Comparison of ENCODE assay signal across 40 cellular contexts in genomic region chr2:6512584-6512983, GRCh38.
"Had no signal": no experiment of that assay in that cellular context is flagged by ENCODE, and none has a peak within 500 bp of the region (broad histone marks: within the 10 kb centered on the region; RNA-seq: fewer than 3 reads in every experiment).

No MANE protein-coding gene starts in this region.

- DNase-seq: activated effector memory CD4-positive, alpha-beta T cell treated with anti-CD3 and anti-CD28 coated beads, Interleukin-2, amount 50 U/mL, for 16 hours; activated effector memory CD4-positive, alpha-beta T cell treated with Interleukin-2 at 50 U/mL for 16 hours; activated gamma-delta T cell; activated gamma-delta T cell treated with Interleukin-2 at 50 U/mL for 16 hours; activated naive CD4-positive, alpha-beta T cell; activated naive CD4-positive, alpha-beta T cell treated with anti-CD3 and anti-CD28 coated beads for 36 hours; activated naive CD4-positive, alpha-beta T cell treated with anti-CD3 and anti-CD28 coated beads, Interleukin-2, amount 10 ng/mL, durations not matched to agents 7 days and 5 days; activated naive CD4-positive, alpha-beta T cell treated with anti-CD3 and anti-CD28 coated beads, Interleukin-2, amount 50 U/mL, for 16 hours; activated naive CD4-positive, alpha-beta T cell treated with Interleukin-2 at 50 U/mL for 16 hours; activated naive CD8-positive, alpha-beta T cell treated with anti-CD3 and anti-CD28 coated beads for 36 hours; activated naive CD8-positive, alpha-beta T cell treated with anti-CD3 and anti-CD28 coated beads, Interleukin-2, amount 10 ng/mL, durations not matched to agents 7 days and 5 days; activated naive CD8-positive, alpha-beta T cell treated with anti-CD3 and anti-CD28 coated beads, Interleukin-2, amount 50 U/mL, for 24 hours; activated T-cell treated with anti-CD3 and anti-CD28 coated beads, Interleukin-2, amount 50 U/mL, for 1 hour; activated T-cell treated with anti-CD3 and anti-CD28 coated beads, Interleukin-2, amount 50 U/mL, for 24 hours; activated T-cell treated with anti-CD3 and anti-CD28 coated beads, Interleukin-2, amount 50 U/mL, for 4 hours; activated T-cell treated with anti-CD3 and anti-CD28 coated beads, Interleukin-2, amount 50 U/mL, for 48 hours; activated T-cell treated with anti-CD3 and anti-CD28 coated beads, Interleukin-2, amount 50 U/mL, for 72 hours; adrenal gland; amniotic stem cell; amygdala; anterior cingulate cortex; aorta; body of pancreas; brain microvascular endothelial cell; caudate nucleus; central memory CD4-positive, alpha-beta T cell; cerebellar nuclear complex had no signal

- ATAC-seq: activated naive CD4-positive, alpha-beta T cell treated with anti-CD3 and anti-CD28 coated beads, Interleukin-2, amount 50 U/mL, for 72 hours; activated naive CD8-positive, alpha-beta T cell treated with anti-CD3 and anti-CD28 coated beads, Interleukin-2, amount 50 U/mL, for 24 hours; activated T-cell treated with anti-CD3 and anti-CD28 coated beads, Interleukin-2, amount 50 U/mL, for 4 hours; activated T-cell treated with anti-CD3 and anti-CD28 coated beads, Interleukin-2, amount 50 U/mL, for 72 hours; activated T-helper 17 cell treated with anti-CD3 and anti-CD28 coated beads, Interleukin-2, amount 50 U/mL, for 72 hours; body of pancreas had no signal

- H3K4me1 ChIP-seq: adrenal gland, ascending aorta, body of pancreas, breast epithelium had no signal

- H3K36me3 ChIP-seq: adrenal gland, ascending aorta, brain microvascular endothelial cell, breast epithelium, cardiac muscle cell had no signal

- H3K27ac ChIP-seq: adrenal gland, ascending aorta, body of pancreas, brain microvascular endothelial cell, breast epithelium, cardiac muscle cell had no signal

- H3K4me3 Mint-ChIP-seq: activated naive CD4-positive, alpha-beta T cell treated with anti-CD3 and anti-CD28 coated beads for 36 hours; activated naive CD4-positive, alpha-beta T cell treated with anti-CD3 and anti-CD28 coated beads, Interleukin-2, amount 10 ng/mL, durations not matched to agents 7 days and 5 days; activated naive CD4-positive, alpha-beta T cell treated with anti-CD3 and anti-CD28 coated beads, Interleukin-2, amount 50 U/mL, for 24 hours; activated naive CD8-positive, alpha-beta T cell; activated naive CD8-positive, alpha-beta T cell treated with anti-CD3 and anti-CD28 coated beads for 36 hours; activated naive CD8-positive, alpha-beta T cell treated with anti-CD3 and anti-CD28 coated beads, Interleukin-2, amount 10 ng/mL, durations not matched to agents 7 days and 5 days; activated naive CD8-positive, alpha-beta T cell treated with anti-CD3 and anti-CD28 coated beads, Interleukin-2, amount 50 U/mL, for 24 hours; activated T-cell treated with anti-CD3 and anti-CD28 coated beads, Interleukin-2, amount 50 U/mL, for 24 hours; activated T-cell treated with anti-CD3 and anti-CD28 coated beads, Interleukin-2, amount 50 U/mL, for 4 hours; activated T-cell treated with anti-CD3 and anti-CD28 coated beads, Interleukin-2, amount 50 U/mL, for 72 hours; activated T-helper 1 cell treated with anti-CD3 and anti-CD28 coated beads, Interleukin-12 subunit alpha, Interleukin-12 subunit beta, Interleukin-2, Interleukin-4 antibody, amounts not matched to agents 30 ng/mL and 10 ng/mL and 1 ng/mL, durations not matched to agents 14 hours and 24 hours and 36 hours; activated T-helper 17 cell treated with anti-CD3 and anti-CD28 coated beads, Interleukin-2, amount 50 U/mL, for 72 hours; brain; central memory CD8-positive, alpha-beta T cell had no signal

- H3K36me3 Mint-ChIP-seq: activated naive CD4-positive, alpha-beta T cell treated with anti-CD3 and anti-CD28 coated beads, Interleukin-2, amount 10 ng/mL, durations not matched to agents 7 days and 5 days; activated naive CD4-positive, alpha-beta T cell treated with anti-CD3 and anti-CD28 coated beads, Interleukin-2, amount 50 U/mL, for 24 hours; activated naive CD4-positive, alpha-beta T cell treated with anti-CD3 and anti-CD28 coated beads, Interleukin-2, amount 50 U/mL, for 72 hours; activated naive CD8-positive, alpha-beta T cell; activated naive CD8-positive, alpha-beta T cell treated with anti-CD3 and anti-CD28 coated beads for 36 hours; activated naive CD8-positive, alpha-beta T cell treated with anti-CD3 and anti-CD28 coated beads, Interleukin-2, amount 10 ng/mL, durations not matched to agents 7 days and 5 days; brain had no signal

- H3K4me3 ChIP-seq: adrenal gland, ascending aorta, body of pancreas, breast epithelium, cardiac muscle cell had no signal

- H3K9me3 ChIP-seq: adrenal gland, ascending aorta, body of pancreas, breast epithelium had no signal

- H3K9me3 Mint-ChIP-seq: activated naive CD4-positive, alpha-beta T cell treated with anti-CD3 and anti-CD28 coated beads, Interleukin-2, amount 10 ng/mL, durations not matched to agents 7 days and 5 days; activated naive CD4-positive, alpha-beta T cell treated with anti-CD3 and anti-CD28 coated beads, Interleukin-2, amount 50 U/mL, for 24 hours; activated naive CD4-positive, alpha-beta T cell treated with anti-CD3 and anti-CD28 coated beads, Interleukin-2, amount 50 U/mL, for 72 hours; activated naive CD8-positive, alpha-beta T cell treated with anti-CD3 and anti-CD28 coated beads for 36 hours; activated naive CD8-positive, alpha-beta T cell treated with anti-CD3 and anti-CD28 coated beads, Interleukin-2, amount 10 ng/mL, durations not matched to agents 7 days and 5 days; activated naive CD8-positive, alpha-beta T cell treated with anti-CD3 and anti-CD28 coated beads, Interleukin-2, amount 50 U/mL, for 24 hours; activated T-cell treated with anti-CD3 and anti-CD28 coated beads, Interleukin-2, amount 50 U/mL, for 24 hours; activated T-cell treated with anti-CD3 and anti-CD28 coated beads, Interleukin-2, amount 50 U/mL, for 4 hours; activated T-cell treated with anti-CD3 and anti-CD28 coated beads, Interleukin-2, amount 50 U/mL, for 72 hours; activated T-helper 1 cell treated with anti-CD3 and anti-CD28 coated beads, Interleukin-12 subunit alpha, Interleukin-12 subunit beta, Interleukin-2, Interleukin-4 antibody, amounts not matched to agents 30 ng/mL and 10 ng/mL and 1 ng/mL, durations not matched to agents 14 hours and 24 hours and 36 hours; activated T-helper 17 cell treated with anti-CD3 and anti-CD28 coated beads, Interleukin-2, amount 50 U/mL, for 72 hours; activated T-helper 2 cell treated with anti-CD3 and anti-CD28 coated beads, Interferon-gamma antibody, Interleukin-2, Interleukin-4, amounts not matched to agents 10 μg/mL and 5 μg/mL and 100 μg/mL, durations not matched to agents 14 hours and 24 hours and 36 hours; central memory CD8-positive, alpha-beta T cell had no signal

- H3K4me1 Mint-ChIP-seq: activated naive CD4-positive, alpha-beta T cell treated with anti-CD3 and anti-CD28 coated beads, Interleukin-2, amount 10 ng/mL, durations not matched to agents 7 days and 5 days; activated naive CD4-positive, alpha-beta T cell treated with anti-CD3 and anti-CD28 coated beads, Interleukin-2, amount 50 U/mL, for 24 hours; activated naive CD8-positive, alpha-beta T cell treated with anti-CD3 and anti-CD28 coated beads for 36 hours; activated naive CD8-positive, alpha-beta T cell treated with anti-CD3 and anti-CD28 coated beads, Interleukin-2, amount 10 ng/mL, durations not matched to agents 7 days and 5 days; activated naive CD8-positive, alpha-beta T cell treated with anti-CD3 and anti-CD28 coated beads, Interleukin-2, amount 50 U/mL, for 24 hours; activated T-helper 17 cell treated with anti-CD3 and anti-CD28 coated beads, Interleukin-2, amount 50 U/mL, for 72 hours; central memory CD8-positive, alpha-beta T cell had no signal

- H3K27me3 ChIP-seq: adrenal gland, ascending aorta, body of pancreas, brain microvascular endothelial cell, breast epithelium, cardiac muscle cell had no signal

- FAIRE-seq: astrocyte, bronchial epithelial cell had no signal

- H3K27me3 Mint-ChIP-seq: activated naive CD4-positive, alpha-beta T cell treated with anti-CD3 and anti-CD28 coated beads, Interleukin-2, amount 10 ng/mL, durations not matched to agents 7 days and 5 days; activated naive CD4-positive, alpha-beta T cell treated with anti-CD3 and anti-CD28 coated beads, Interleukin-2, amount 50 U/mL, for 24 hours; activated naive CD8-positive, alpha-beta T cell; activated naive CD8-positive, alpha-beta T cell treated with anti-CD3 and anti-CD28 coated beads, Interleukin-2, amount 10 ng/mL, durations not matched to agents 7 days and 5 days; activated naive CD8-positive, alpha-beta T cell treated with anti-CD3 and anti-CD28 coated beads, Interleukin-2, amount 50 U/mL, for 24 hours; activated T-cell treated with anti-CD3 and anti-CD28 coated beads, Interleukin-2, amount 50 U/mL, for 24 hours; activated T-helper 17 cell treated with anti-CD3 and anti-CD28 coated beads, Interleukin-2, amount 50 U/mL, for 72 hours; brain; central memory CD8-positive, alpha-beta T cell had no signal

- H3K27ac Mint-ChIP-seq: activated naive CD4-positive, alpha-beta T cell treated with anti-CD3 and anti-CD28 coated beads for 36 hours; activated naive CD4-positive, alpha-beta T cell treated with anti-CD3 and anti-CD28 coated beads, Interleukin-2, amount 10 ng/mL, durations not matched to agents 7 days and 5 days; activated naive CD4-positive, alpha-beta T cell treated with anti-CD3 and anti-CD28 coated beads, Interleukin-2, amount 50 U/mL, for 24 hours; activated naive CD4-positive, alpha-beta T cell treated with anti-CD3 and anti-CD28 coated beads, Interleukin-2, amount 50 U/mL, for 72 hours; activated naive CD8-positive, alpha-beta T cell; activated naive CD8-positive, alpha-beta T cell treated with anti-CD3 and anti-CD28 coated beads for 36 hours; activated naive CD8-positive, alpha-beta T cell treated with anti-CD3 and anti-CD28 coated beads, Interleukin-2, amount 10 ng/mL, durations not matched to agents 7 days and 5 days; activated naive CD8-positive, alpha-beta T cell treated with anti-CD3 and anti-CD28 coated beads, Interleukin-2, amount 50 U/mL, for 24 hours; activated T-cell treated with anti-CD3 and anti-CD28 coated beads, Interleukin-2, amount 50 U/mL, for 24 hours; activated T-cell treated with anti-CD3 and anti-CD28 coated beads, Interleukin-2, amount 50 U/mL, for 72 hours; activated T-helper 1 cell treated with anti-CD3 and anti-CD28 coated beads, Interleukin-12 subunit alpha, Interleukin-12 subunit beta, Interleukin-2, Interleukin-4 antibody, amounts not matched to agents 30 ng/mL and 10 ng/mL and 1 ng/mL, durations not matched to agents 14 hours and 24 hours and 36 hours; activated T-helper 17 cell treated with anti-CD3 and anti-CD28 coated beads, Interleukin-2, amount 50 U/mL, for 72 hours; activated T-helper 2 cell treated with anti-CD3 and anti-CD28 coated beads, Interferon-gamma antibody, Interleukin-2, Interleukin-4, amounts not matched to agents 10 μg/mL and 5 μg/mL and 100 μg/mL, durations not matched to agents 14 hours and 24 hours and 36 hours; brain had no signal
